In the genomic region with DNA sequence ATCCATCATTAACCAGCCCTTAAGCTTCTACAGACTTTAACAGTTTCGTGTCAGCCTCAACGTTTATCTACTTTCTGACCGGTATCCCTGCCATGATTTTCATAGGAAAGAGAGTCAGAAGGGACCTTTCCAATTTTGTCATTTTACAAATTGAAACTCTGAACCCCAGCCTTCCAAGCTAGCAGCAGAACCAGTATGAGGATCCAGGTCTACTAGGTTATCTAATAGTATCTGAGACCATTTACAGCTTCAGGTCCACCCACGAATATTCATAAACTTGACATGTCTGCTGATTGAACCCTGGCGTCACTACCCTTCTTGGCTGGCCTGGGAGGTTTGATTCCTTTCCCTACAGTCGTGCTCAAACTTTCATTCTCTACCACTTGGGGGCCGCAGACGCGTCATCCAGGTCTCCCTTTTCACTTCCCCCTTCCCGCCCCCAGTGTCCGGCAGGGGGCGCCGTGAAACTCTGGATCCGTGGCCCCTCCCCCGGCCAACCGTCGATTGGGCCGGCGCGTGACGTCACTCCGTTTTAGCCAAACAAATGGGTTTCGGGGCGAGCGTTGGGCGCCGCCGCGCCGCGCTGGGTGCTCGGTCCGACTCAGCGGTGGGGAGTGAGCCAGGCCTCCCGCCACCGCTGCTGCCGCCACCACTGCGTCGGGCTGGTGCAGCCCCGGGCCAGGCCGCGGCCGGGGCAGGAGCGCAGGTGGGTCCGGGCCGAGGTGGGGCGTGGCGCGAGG, we compare ENCODE assay signal across 8 cellular contexts. TPM values are rescaled to one million over a fixed set of nuclear protein-coding genes. Genes with fewer than 3 reads are reported as not detected.
DNase-seq lines count a peak whose midpoint lies in the region; ATAC-seq and TF ChIP-seq lines count a peak whose summit lies in the region.

A gene with protein sequence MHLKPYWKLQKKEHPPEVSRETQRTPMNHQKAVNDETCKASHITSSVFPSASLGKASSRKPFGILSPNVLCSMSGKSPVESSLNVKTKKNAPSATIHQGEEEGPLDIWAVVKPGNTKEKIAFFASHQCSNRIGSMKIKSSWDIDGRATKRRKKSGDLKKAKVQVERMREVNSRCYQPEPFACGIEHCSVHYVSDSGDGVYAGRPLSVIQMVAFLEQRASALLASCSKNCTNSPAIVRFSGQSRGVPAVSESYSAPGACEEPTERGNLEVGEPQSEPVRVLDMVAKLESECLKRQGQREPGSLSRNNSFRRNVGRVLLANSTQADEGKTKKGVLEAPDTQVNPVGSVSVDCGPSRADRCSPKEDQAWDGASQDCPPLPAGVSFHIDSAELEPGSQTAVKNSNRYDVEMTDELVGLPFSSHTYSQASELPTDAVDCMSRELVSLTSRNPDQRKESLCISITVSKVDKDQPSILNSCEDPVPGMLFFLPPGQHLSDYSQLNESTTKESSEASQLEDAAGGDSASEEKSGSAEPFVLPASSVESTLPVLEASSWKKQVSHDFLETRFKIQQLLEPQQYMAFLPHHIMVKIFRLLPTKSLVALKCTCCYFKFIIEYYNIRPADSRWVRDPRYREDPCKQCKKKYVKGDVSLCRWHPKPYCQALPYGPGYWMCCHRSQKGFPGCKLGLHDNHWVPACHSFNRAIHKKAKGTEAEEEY (plus strand): TSS at position 590 of the 740 bp plus-strand sequence. CDS start 78,970 bp downstream, outside the sequence.

- H3K27me3 ChIP-seq in AG04450 (ENCODE audit: control insufficient read depth, insufficient read depth, low read length) = no peaks in the 10 kb centered on the region

- peak within 1 kb of the TSS; percentile 95 for H3K4me3 ChIP-seq in AG04450 (ENCODE audit: low read depth, low read length)
- H3K4me3 ChIP-seq in WI38 (ENCODE audit: low read depth, low read length) = peak within 1 kb of the TSS; percentile 97
- peak within 1 kb of the TSS; percentile 96 to 98 for H3K4me3 ChIP-seq in cardiac fibroblast (replicated peaks in 1 of 2; ENCODE audit: low read depth in 2 of 2, low read length in 2 of 2)

- TF ChIP-seq CTCF in AG04450 (IDR thresholded peaks at IDR 0.05; ENCODE audit: low read depth, low read length) (peak; percentile 99), WI38 (IDR thresholded peaks at IDR 0.05; ENCODE audit: low read depth, low read length) (peak; percentile 97), cardiac fibroblast (IDR thresholded peaks at IDR 0.05; ENCODE audit: low read depth, low read length) (peak; percentile 99)

- CTCF ChIA-PET in AG04450 (lab: Charles Lee) = interaction anchor here (0.6 to 3.5 kb wide), 58 partner anchors 8 to 1216 kb away, joined by 3 to 34 read pairs (median 5); a partner anchor contains a TSS

- POLR2A ChIA-PET in AG04450 (lab: Yijun Ruan, JAX) = interaction anchor here (0.7 kb wide), 1 partner anchor 63 kb away, joined by 3 read pairs; no protein-coding TSS in a partner anchor

- peak; percentile 90 for DNase-seq in AG04450 (ENCODE audit: low read depth, low spot score)
- peak; percentile 98 for DNase-seq in NCI-H2227 (lab: John Stamatoyannopoulos, UW; ENCODE audit: unreplicated experiment)
- peak; percentile 97 to 98 for DNase-seq in cardiac fibroblast (ENCODE audit: low read depth in 2 of 2)
- DNase-seq in iPS-NIHi7 (ENCODE audit: extremely low spot score) = peak; percentile 96
- DNase-seq in smooth muscle cell of the brain vasculature (ENCODE audit: low read depth, low spot score) = peak; percentile 93

- H3K9me3 ChIP-seq in AG04450 (ENCODE audit: control insufficient read depth, insufficient read depth, low read length) = no peaks in the 10 kb centered on the region; the same call in 1 of the 2 replicates

- ATAC-seq in GM18870 (IDR thresholded peaks at IDR 0.05; ENCODE audit: unreplicated experiment) (peak; percentile 78), HG03139 (IDR thresholded peaks at IDR 0.05; ENCODE audit: unreplicated experiment) (peak; percentile 80)

- peak within 1 kb of the TSS; percentile 71 for H3K27ac ChIP-seq in AG04450 (ENCODE audit: low read depth, low read length)

RNA-seq across cellular contexts. Expression of the gene that starts here (rescaled TPM):
- 26.8 and 30.9 TPM in 2 replicates for polyA plus RNA-seq in AG04450 (2011; rRNA removed)
- 21.8 and 23.8 TPM in 2 replicates for polyA minus RNA-seq in AG04450 (2011; rRNA and poly(A)+ RNA removed)

Comparison
In these comparisons a context has a peak if more than half of its experiments do, and no peak if none do; other contexts are left out.
1. Peak in every context shown above with its lines: DNase-seq, ATAC-seq, H3K4me3 ChIP-seq and H3K27ac ChIP-seq.